Comparison of ENCODE assay signal across 14 cellular contexts in the genomic region with DNA sequence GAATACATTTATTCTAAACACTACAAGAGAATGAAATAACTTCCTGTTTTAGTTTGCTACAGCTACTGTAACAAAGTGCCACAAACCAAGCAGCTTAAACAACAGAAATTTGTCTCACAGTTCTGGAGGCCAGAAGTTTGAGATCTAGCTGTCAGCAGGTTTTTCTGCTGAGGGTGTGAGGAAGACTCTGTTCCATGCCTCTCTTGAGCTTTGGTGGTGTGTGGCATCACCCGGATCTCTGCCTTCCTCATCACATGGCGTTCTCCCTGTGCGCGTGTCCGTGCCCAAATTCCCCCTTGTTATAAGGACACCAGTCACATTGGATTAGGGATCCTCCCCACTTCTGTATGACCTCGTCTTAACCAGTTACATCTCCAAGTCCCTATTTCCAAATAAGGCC.
DNase-seq lines count a peak whose midpoint lies in the region; ATAC-seq and TF ChIP-seq lines count a peak whose summit lies in the region.
"Had no signal": no experiment of that assay in that cellular context is flagged by ENCODE, and none has a peak within 500 bp of the region (broad histone marks: within the 10 kb centered on the region; RNA-seq: fewer than 3 reads in every experiment).

No MANE protein-coding gene starts in this region.

- peaks cover 16% of the 10 kb centered on the region for H3K27me3 Mint-ChIP-seq in dendritic cell treated with granulocyte-macrophage colony-stimulating factor and Interleukin-4, amounts not matched to agents 40 ng/mL and 50 ng/mL, for 4 days
- peaks cover 5% of the 10 kb centered on the region for H3K27me3 Mint-ChIP-seq in chondrocyte (ENCODE audit: low read depth)

- no peak overlapping the region for H3K4me3 Mint-ChIP-seq in dendritic cell treated with granulocyte-macrophage colony-stimulating factor and Interleukin-4, amounts not matched to agents 40 ng/mL and 50 ng/mL, for 4 days
- no peak overlapping the region for H3K4me3 Mint-ChIP-seq in chondrocyte (ENCODE audit: unreplicated experiment)

- H3K4me3 ChIP-seq in right atrium auricular region (no peak overlapping the region), lung (no peak overlapping the region), transverse colon (no peak overlapping the region)

- intact Hi-C loops in Right ventricle myocardium inferior (cut with DNase I): loop anchor here (2.0 kb wide), 1 partner anchor 496 kb away; no protein-coding TSS in a partner anchor
- intact Hi-C loops in dendritic cell treated with granulocyte-macrophage colony-stimulating factor and Interleukin-4, amounts not matched to agents 40 ng/mL and 50 ng/mL, for 4 days (cut with micrococcal nuclease): loop anchor here (2.0 to 10.0 kb wide), 4 partner anchors 104 to 496 kb away; partner anchors contain the start of gene APBA1
- intact Hi-C loops in transverse colon (cut with DNase I; ENCODE audit: low total_unique reads): no loop called here

- H3K27ac ChIP-seq in right atrium auricular region (no peak overlapping the region), lung (ENCODE audit: low read depth in 1 of 2, low read length in 1 of 2) (no peak overlapping the region), transverse colon (no peak overlapping the region)
- H3K27ac ChIP-seq: RWPE1 had no signal

- H3K36me3 Mint-ChIP-seq in dendritic cell treated with granulocyte-macrophage colony-stimulating factor and Interleukin-4, amounts not matched to agents 40 ng/mL and 50 ng/mL, for 4 days (ENCODE audit: low read depth): no peaks in the 10 kb centered on the region
- H3K36me3 Mint-ChIP-seq in chondrocyte (ENCODE audit: low read depth): no peaks in the 10 kb centered on the region

- H3K9me3 ChIP-seq in right atrium auricular region: no peaks in the 10 kb centered on the region
- H3K9me3 ChIP-seq in lung (ENCODE audit: control insufficient read depth in 2 of 2, insufficient read depth in 1 of 2, low read length in 1 of 2): no peaks in the 10 kb centered on the region
- H3K9me3 ChIP-seq in transverse colon: no peaks in the 10 kb centered on the region

- H3K27ac Mint-ChIP-seq in dendritic cell treated with granulocyte-macrophage colony-stimulating factor and Interleukin-4, amounts not matched to agents 40 ng/mL and 50 ng/mL, for 4 days: peak overlapping the region; percentile 62
- H3K27ac Mint-ChIP-seq in chondrocyte (ENCODE audit: unreplicated experiment): no peak overlapping the region

- no peaks in the 10 kb centered on the region for H3K9me3 Mint-ChIP-seq in dendritic cell treated with granulocyte-macrophage colony-stimulating factor and Interleukin-4, amounts not matched to agents 40 ng/mL and 50 ng/mL, for 4 days
- no peaks in the 10 kb centered on the region for H3K9me3 Mint-ChIP-seq in chondrocyte (ENCODE audit: low read depth)

- H3K36me3 ChIP-seq in right atrium auricular region (no peaks in the 10 kb centered on the region), lung (ENCODE audit: control insufficient read depth in 2 of 2, insufficient read depth in 2 of 2, low read length in 2 of 2) (no peaks in the 10 kb centered on the region), transverse colon (no peaks in the 10 kb centered on the region)

- no peak for TF ChIP-seq POLR2A in transverse colon (IDR thresholded peaks at IDR 0.05)

- 85 to 93% methylated on average over 6 of the region's 6 CpGs for WGBS in lung, 2 donors
- 60 to 91% methylated on average over 2 to 6 of the region's 6 CpGs for WGBS in transverse colon (ENCODE audit: low coverage in 1 of 2), 2 donors

- peaks cover 12% of the 10 kb centered on the region for H3K4me1 Mint-ChIP-seq in dendritic cell treated with granulocyte-macrophage colony-stimulating factor and Interleukin-4, amounts not matched to agents 40 ng/mL and 50 ng/mL, for 4 days (ENCODE audit: low read depth)
- H3K4me1 Mint-ChIP-seq in chondrocyte (ENCODE audit: low read depth): no peaks in the 10 kb centered on the region

- TF ChIP-seq CTCF in right atrium auricular region (IDR thresholded peaks at IDR 0.05): no peak
- no peak for TF ChIP-seq CTCF in lung (IDR thresholded peaks at IDR 0.05; ENCODE audit: control extremely low read depth, extremely low read depth)
- no peak for TF ChIP-seq CTCF in transverse colon (IDR thresholded peaks at IDR 0.05)
- no peak for TF ChIP-seq CTCF in chondrocyte (IDR thresholded peaks at IDR 0.05)

- peak; percentile 71 for ATAC-seq in Right ventricle myocardium inferior
- peak; percentile 19 for ATAC-seq in lung (ENCODE audit: insufficient read depth, low FRiP score)
- no peak for ATAC-seq in GM18907 (IDR thresholded peaks at IDR 0.05; ENCODE audit: unreplicated experiment)

- H3K27me3 ChIP-seq in right atrium auricular region: no peaks in the 10 kb centered on the region
- no peaks in the 10 kb centered on the region for H3K27me3 ChIP-seq in lung (ENCODE audit: control insufficient read depth, insufficient read depth)
- peaks cover 12% of the 10 kb centered on the region for H3K27me3 ChIP-seq in transverse colon

- DNase-seq in Right ventricle myocardium inferior (ENCODE audit: missing footprints): no peak
- DNase-seq in right atrium auricular region (ENCODE audit: low spot score): no peak
- no peak for DNase-seq in lung (ENCODE audit: low spot score)
- DNase-seq in transverse colon: peak; percentile 7
- no peak for DNase-seq in chondrocyte (ENCODE audit: low spot score)
- DNase-seq in activated naive CD4-positive, alpha-beta T cell treated with Interleukin-2 at 50 U/mL for 16 hours: no peak
- DNase-seq: C1 segment of cervical spinal cord, H7, NCI-H226, NCI-H526, OCI-M1 had no signal

- no peak for TF ChIP-seq EP300 in transverse colon (IDR thresholded peaks at IDR 0.05; ENCODE audit: low read depth)

- in situ Hi-C loops in transverse colon (cut with MboI; ENCODE audit: low pct_ligation_motif_present in 1 of 4, low pct_unique_long_range_greater_than_20kb in 1 of 4, low sequenced_read_pairs in 3 of 4): loop anchor here in 2 of 4 donors (10.0 to 25.0 kb wide), 2 partner anchors 64 to 506 kb away; no protein-coding TSS in a partner anchor

- H3K4me1 ChIP-seq in right atrium auricular region (no peaks in the 10 kb centered on the region), lung (ENCODE audit: control insufficient read depth in 2 of 2, insufficient read depth in 2 of 2, low read length in 2 of 2) (no peaks in the 10 kb centered on the region), transverse colon (no peaks in the 10 kb centered on the region)
